25 cellular contexts compared by ENCODE assay signal in the genomic region with DNA sequence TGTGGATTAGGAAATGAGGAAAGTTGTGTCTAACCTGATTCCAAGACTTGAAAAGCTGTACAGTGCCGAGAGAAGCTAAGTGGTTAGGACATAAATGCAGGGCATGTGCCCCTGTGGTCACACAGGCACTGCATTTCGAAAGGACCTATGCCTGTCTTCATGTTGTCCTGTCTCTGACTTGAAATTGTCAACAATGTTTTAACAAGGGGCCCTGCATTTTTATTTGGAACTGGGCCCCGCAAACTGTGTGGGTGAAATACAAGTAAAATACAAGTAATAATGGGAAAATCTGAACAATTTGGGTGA.
"Had no signal": no experiment of that assay in that cellular context is flagged by ENCODE, and none has a peak within 500 bp of the region (broad histone marks: within the 10 kb centered on the region; RNA-seq: fewer than 3 reads in every experiment).

No MANE protein-coding gene starts in this region.

- H3K36me3 ChIP-seq: breast epithelium, cardiac muscle cell, colonic mucosa had no signal

- H3K4me3 ChIP-seq: ascending aorta, breast epithelium, cardiac muscle cell, colonic mucosa, gastroesophageal sphincter, heart right ventricle had no signal

- ATAC-seq: activated CD8-positive, alpha-beta T cell treated with anti-CD3 and anti-CD28 coated beads for 36 hours; activated naive CD4-positive, alpha-beta T cell treated with anti-CD3 and anti-CD28 coated beads, Interleukin-2, amount 50 U/mL, for 72 hours; activated T-cell treated with anti-CD3 and anti-CD28 coated beads, Interleukin-2, amount 50 U/mL, for 4 hours; activated T-helper 17 cell treated with anti-CD3 and anti-CD28 coated beads, Interleukin-2, amount 50 U/mL, for 72 hours; foreskin keratinocyte; gastroesophageal sphincter; heart right ventricle had no signal

- DNase-seq: activated CD4-positive, alpha-beta T cell treated with anti-CD3 and anti-CD28 coated beads for 1 hour; activated CD4-positive, alpha-beta T cell treated with anti-CD3 and anti-CD28 coated beads for 4 hours; activated CD4-positive, alpha-beta T cell treated with anti-CD3 and anti-CD28 coated beads, Interleukin-2, amount 50 U/mL, for 1 hour; activated CD4-positive, alpha-beta T cell treated with anti-CD3 and anti-CD28 coated beads, Interleukin-2, amount 50 U/mL, for 48 hours; activated CD8-positive, alpha-beta memory T cell treated with anti-CD3 and anti-CD28 coated beads for 24 hours; activated CD8-positive, alpha-beta T cell treated with anti-CD3 and anti-CD28 coated beads for 36 hours; activated gamma-delta T cell; activated naive CD4-positive, alpha-beta T cell; activated naive CD4-positive, alpha-beta T cell treated with anti-CD3 and anti-CD28 coated beads, Interleukin-2, amount 10 ng/mL, durations not matched to agents 7 days and 5 days; activated naive CD8-positive, alpha-beta T cell treated with anti-CD3 and anti-CD28 coated beads, Interleukin-2, amount 10 ng/mL, durations not matched to agents 7 days and 5 days; activated T-cell treated with anti-CD3 and anti-CD28 coated beads, Interleukin-2, amount 50 U/mL, for 4 hours; central memory CD4-positive, alpha-beta T cell; cerebellar nuclear complex; colonic mucosa; effector CD8-positive, alpha-beta T cell; foreskin keratinocyte; heart right ventricle; T-helper 2 cell had no signal

- H3K27me3 ChIP-seq: ascending aorta, breast epithelium, cardiac muscle cell, colonic mucosa, foreskin keratinocyte, gastroesophageal sphincter, heart right ventricle had no signal

- H3K9me3 ChIP-seq: ascending aorta, breast epithelium, colonic mucosa, gastroesophageal sphincter, heart right ventricle had no signal

- H3K27ac ChIP-seq: ascending aorta, breast epithelium, cardiac muscle cell, colonic mucosa, epithelial cell of prostate, foreskin keratinocyte, gastroesophageal sphincter, heart right ventricle had no signal

- H3K4me1 ChIP-seq: ascending aorta, breast epithelium, colonic mucosa, foreskin keratinocyte, gastroesophageal sphincter, heart right ventricle had no signal
